In genomic region chr1:21865943-21866628, GRCh38 we compare ENCODE assay signal across 8 cellular contexts. TPM values are rescaled to one million over a fixed set of nuclear protein-coding genes. Genes with fewer than 3 reads are reported as not detected.
A peak's percentile ranks its signal among the peaks of the same experiment; 100 is the strongest.
DNase-seq lines count a peak whose midpoint lies in the region; ATAC-seq and TF ChIP-seq lines count a peak whose summit lies in the region.

No MANE protein-coding gene starts in this region.

- H3K9me3 ChIP-seq in heart left ventricle = no peaks in the 10 kb centered on the region
- no peaks in the 10 kb centered on the region for H3K9me3 ChIP-seq in osteoblast (ENCODE audit: low read depth, low read length)

- no peak for TF ChIP-seq POLR2A in heart left ventricle (IDR thresholded peaks at IDR 0.05)

- DNase-seq in H7 = peak; percentile 95
- peak; percentile 40 for DNase-seq in NCI-H1092 (lab: John Stamatoyannopoulos, UW)
- DNase-seq in germinal center (ENCODE audit: low spot score) = peak; percentile 35
- DNase-seq in COLO829 (ENCODE audit: low spot score) = no peak
- DNase-seq in cerebellar nuclear complex (lab: John Stamatoyannopoulos, UW) = no peak
- no peak for DNase-seq in heart left ventricle
- DNase-seq in osteoblast (ENCODE audit: insufficient read length, low spot score, missing footprints) = no peak

- H3K4me2 ChIP-seq in osteoblast (ENCODE audit: insufficient read depth, low read length) = no peak overlapping the region

- H3K36me3 ChIP-seq in H7 (replicated peaks; ENCODE audit: control insufficient read depth, insufficient read depth, low read length) = peaks cover 21% of the 10 kb centered on the region
- H3K36me3 ChIP-seq in heart left ventricle = peaks cover 2 to 100% (median 81%) of the 10 kb centered on the region in 9 donors
- peaks cover 83% of the 10 kb centered on the region for H3K36me3 ChIP-seq in osteoblast (ENCODE audit: insufficient read depth, low read length)

- no peaks in the 10 kb centered on the region for H3K27me3 ChIP-seq in H7 (ENCODE audit: control insufficient read depth, insufficient read depth, low read length)
- H3K27me3 ChIP-seq in heart left ventricle = no peaks in the 10 kb centered on the region
- no peaks in the 10 kb centered on the region for H3K27me3 ChIP-seq in osteoblast (ENCODE audit: insufficient read depth, low read length)

- intact Hi-C loops in heart left ventricle (cut with DNase I) = loop anchor here in 4 of 10 donors (5.0 to 10.0 kb wide), 2 partner anchors 96 to 99 kb away; no protein-coding TSS in a partner anchor

- ATAC-seq in GM18511 (IDR thresholded peaks at IDR 0.05; ENCODE audit: unreplicated experiment) (peak; percentile 86), heart left ventricle (no peak)

- H3K4me1 ChIP-seq in heart left ventricle = peaks cover 0 to 16% (median 13%) of the 10 kb centered on the region in 12 donors
- H3K4me1 ChIP-seq in osteoblast (ENCODE audit: insufficient read depth, low read length) = peaks cover 26% of the 10 kb centered on the region

- H3K4me3 ChIP-seq in H7 (ENCODE audit: insufficient read depth, low read depth, low read length) (no peak overlapping the region), heart left ventricle (no peak overlapping the region), osteoblast (ENCODE audit: insufficient read depth, low read length) (no peak overlapping the region)

- H2AFZ ChIP-seq in osteoblast (ENCODE audit: low read length) = no peak overlapping the region

- WGBS in heart left ventricle, 4 donors = 62 to 74% (median 70%) methylated on average over 10 of the region's 10 CpGs

- H3K27ac ChIP-seq in heart left ventricle (peak overlapping the region in 1 of 12 donors; percentile 24), osteoblast (ENCODE audit: low read depth, low read length) (no peak overlapping the region)

- no peak for TF ChIP-seq CTCF in heart left ventricle (IDR thresholded peaks at IDR 0.05)
- TF ChIP-seq CTCF in osteoblast (IDR thresholded peaks at IDR 0.05; ENCODE audit: extremely low read depth, low read depth, low read length) = no peak

- H3K79me2 ChIP-seq in osteoblast (ENCODE audit: insufficient read depth, low read length) = peaks cover 19% of the 10 kb centered on the region

- H4K20me1 ChIP-seq in osteoblast (ENCODE audit: insufficient read depth, low read length) = peaks cover 56% of the 10 kb centered on the region

RNA-seq across cellular contexts. Expression of gene LDLRAD2, which starts 54.0 kb away (rescaled TPM):
- 0.97 and 1.3 TPM in 2 replicates for total RNA-seq in H7 (2014; rRNA removed; shearing (Covaris generic))
- total RNA-seq in heart left ventricle (under 1 TPM in 1 of 9 donors, not detected in 8; 0.08 TPM), osteoblast (not detected in 2 replicates)
- 1 to 10 TPM in 1 of 2 donors, under 1 TPM in 1; 0.33 to 4.0 TPM for polyA plus RNA-seq in heart left ventricle

Comparison
In these comparisons a context has a peak if more than half of its experiments do, and no peak if none do; other contexts are left out.
1. DNase-seq: peak in H7 (single experiment), NCI-H1092 (single experiment) and germinal center (single experiment); none in COLO829 (single experiment), cerebellar nuclear complex (0 of 2), heart left ventricle (0 of 5) and osteoblast (single experiment).